14 cellular contexts compared by ENCODE assay signal in genomic region chr20:56442381-56443365, GRCh38. TPM values are rescaled to one million over a fixed set of nuclear protein-coding genes. Genes with fewer than 3 reads are reported as not detected.
DNase-seq lines count a peak whose midpoint lies in the region; ATAC-seq and TF ChIP-seq lines count a peak whose summit lies in the region.
"Had no signal": no experiment of that assay in that cellular context is flagged by ENCODE, and none has a peak within 500 bp of the region (broad histone marks: within the 10 kb centered on the region; RNA-seq: fewer than 3 reads in every experiment).

No MANE protein-coding gene starts in this region.

- peaks cover 19% of the 10 kb centered on the region for H3K36me3 Mint-ChIP-seq in T-cell

- TF ChIP-seq CTCF in esophagus muscularis mucosa (IDR thresholded peaks at IDR 0.05) (no peak), thyroid gland (IDR thresholded peaks at IDR 0.05) (no peak)

- TF ChIP-seq EP300 in esophagus muscularis mucosa (IDR thresholded peaks at IDR 0.05), result no peak

- H3K4me1 ChIP-seq in esophagus muscularis mucosa (peaks cover 3 to 35% (median 19%) of the 10 kb centered on the region in 4 donors), thyroid gland (peaks cover 8 to 13% of the 10 kb centered on the region in 2 donors)
- H3K4me1 ChIP-seq: A549, foreskin keratinocyte, tibial artery had no signal

- H3K9me3 ChIP-seq in esophagus muscularis mucosa (no peaks in the 10 kb centered on the region), thyroid gland (no peaks in the 10 kb centered on the region)
- H3K9me3 ChIP-seq: A549, tibial artery had no signal

- DNase-seq in activated CD8-positive, alpha-beta memory T cell treated with anti-CD3 and anti-CD28 coated beads for 24 hours, result peak; percentile 55
- DNase-seq in activated CD8-positive, alpha-beta memory T cell treated with anti-CD3 and anti-CD28 coated beads, Interleukin-2, amount 50 U/mL, for 4 hours, result no peak
- DNase-seq in T-cell, result peak in 1 of 34 experiments; percentile 28
- no peak for DNase-seq in esophagus muscularis mucosa (ENCODE audit: extremely low spot score)
- no peak for DNase-seq in stimulated activated naive CD8-positive, alpha-beta T cell treated with anti-CD3 and anti-CD28 coated beads, Interleukin-15, Interleukin-2, amounts not matched to agents 100 U/mL and 50 U/mL, for 24 hours
- DNase-seq in thyroid gland, result no peak
- no peak for DNase-seq in RKO (ENCODE audit: low spot score)
- DNase-seq in NCI-H524 treated with DMSO at 0.1 percent for 48 hours (lab: John Stamatoyannopoulos, UW), result no peak
- DNase-seq: NCI-H1048, NCI-H774 had no signal

- TF ChIP-seq POLR2A in esophagus muscularis mucosa (IDR thresholded peaks at IDR 0.05; ENCODE audit: low read depth), result no peak
- no peak for TF ChIP-seq POLR2A in thyroid gland (IDR thresholded peaks at IDR 0.05)

- H3K27me3 ChIP-seq in esophagus muscularis mucosa (no peaks in the 10 kb centered on the region), thyroid gland (no peaks in the 10 kb centered on the region)
- H3K27me3 ChIP-seq: cardiac muscle cell, foreskin keratinocyte had no signal

- POLR2A ChIA-PET in T-cell (lab: Charles Lee), result interaction anchor here in 1 of 2 donors (0.6 kb wide), 1 partner anchor 37 kb away, joined by 3 read pairs; no protein-coding TSS in a partner anchor

- peak overlapping the region in 1 of 3 donors; percentile 42 for H3K4me3 Mint-ChIP-seq in T-cell

- CTCF ChIA-PET in T-cell (lab: Charles Lee), result interaction anchor here (0.5 to 1.3 kb wide), 6 partner anchors 9 to 56 kb away, joined by 3 to 4 read pairs (median 3); partner anchors contain the start of gene RTF2 (in 1 of the 2)

- H3K27ac ChIP-seq in esophagus muscularis mucosa (replicated peaks in 1 of 4) (peak overlapping the region in 3 of 4 donors; percentile 18 to 47 (median 19)), thyroid gland (no peak overlapping the region)
- H3K27ac ChIP-seq: A549, cardiac muscle cell, foreskin keratinocyte, tibial artery had no signal

- H3K36me3 ChIP-seq in esophagus muscularis mucosa (no peaks in the 10 kb centered on the region), thyroid gland (no peaks in the 10 kb centered on the region)
- H3K36me3 ChIP-seq: cardiac muscle cell, tibial artery had no signal

- peak overlapping the region; percentile 72 to 83 for H3K27ac Mint-ChIP-seq in T-cell

- H3K4me1 Mint-ChIP-seq in T-cell, result peaks cover 40 to 45% (median 42%) of the 10 kb centered on the region in 3 donors

- 84% methylated on average over 18 of the region's 18 CpGs for WGBS in esophagus muscularis mucosa
- WGBS in thyroid gland, 2 donors, result 87 to 91% methylated on average over 16 to 18 of the region's 18 CpGs

- no peaks in the 10 kb centered on the region for H3K9me3 Mint-ChIP-seq in T-cell

- no peaks in the 10 kb centered on the region for H3K27me3 Mint-ChIP-seq in T-cell

- ATAC-seq in T-cell (replicated peaks in 1 of 4), result peak in 1 of 4 experiments; percentile 27
- peak; percentile 17 for ATAC-seq in stimulated activated naive CD8-positive, alpha-beta T cell treated with anti-CD3 and anti-CD28 coated beads, Interleukin-15, Interleukin-2, amounts not matched to agents 100 U/mL and 50 U/mL, for 24 hours

- intact Hi-C loops in esophagus muscularis mucosa (cut with DNase I), result no loop called here
- intact Hi-C loops in thyroid gland (cut with DNase I), result no loop called here

- H3K4me3 ChIP-seq in esophagus muscularis mucosa (no peak overlapping the region), thyroid gland (replicated peaks in 1 of 3) (no peak overlapping the region)
- H3K4me3 ChIP-seq: A549, cardiac muscle cell, tibial artery had no signal

RNA-seq across cellular contexts. Expression of gene RTF2, which starts 25.8 kb away (rescaled TPM):
- 10 to 100 TPM; 55.8 to 69.7 (median 64.8) TPM for total RNA-seq in T-cell
- 10 to 100 TPM; 71.0 to 93.3 (median 78.5) TPM for total RNA-seq in esophagus muscularis mucosa
- 10 to 100 TPM; 46.1 to 68.6 (median 64.2) TPM for total RNA-seq in thyroid gland

RNA-seq across cellular contexts. Expression of gene CASS4, which starts 30.6 kb away (rescaled TPM):
- total RNA-seq in T-cell (10 to 100 TPM in 3 of 5 donors, 1 to 10 TPM in 2; 8.0 to 13.8 (median 11.2) TPM), esophagus muscularis mucosa (1 to 10 TPM; 3.1 to 8.1 (median 5.4) TPM), thyroid gland (1 to 10 TPM in 2 of 4 donors, under 1 TPM in 2; 0.22 to 1.6 (median 1.0) TPM)
- total RNA-seq: foreskin keratinocyte had no signal

RNA-seq across cellular contexts. Expression of gene CSTF1, which starts 50.2 kb away (rescaled TPM):
- total RNA-seq in T-cell (10 to 100 TPM; 17.3 to 47.7 (median 41.9) TPM), esophagus muscularis mucosa (10 to 100 TPM; 16.2 to 22.9 (median 20.7) TPM), thyroid gland (10 to 100 TPM; 26.9 to 36.8 (median 32.6) TPM)

RNA-seq across cellular contexts. Expression of gene AURKA, which starts 50.7 kb away (rescaled TPM):
- total RNA-seq in T-cell, result 1 to 10 TPM; 1.3 to 2.3 (median 2.0) TPM
- 1 to 10 TPM in 3 of 4 donors, under 1 TPM in 1; 0.66 to 2.1 (median 1.4) TPM for total RNA-seq in esophagus muscularis mucosa
- 1 to 10 TPM in 3 of 4 donors, under 1 TPM in 1; 0.83 to 2.4 (median 2.0) TPM for total RNA-seq in thyroid gland

Comparison
In these comparisons a context has a peak if more than half of its experiments do, and no peak if none do; other contexts are left out.
1. H3K27ac ChIP-seq: peak in esophagus muscularis mucosa (3 of 4); none in thyroid gland (0 of 3).